ENCODE assay signal across 8 cellular contexts in genomic region chr1:179955318-179955638, GRCh38. TPM values are rescaled to one million over a fixed set of nuclear protein-coding genes. Genes with fewer than 3 reads are reported as not detected.
DNase-seq lines count a peak whose midpoint lies in the region; ATAC-seq and TF ChIP-seq lines count a peak whose summit lies in the region.

No MANE protein-coding gene starts in this region.

- H3K27ac ChIP-seq in CD4-positive, alpha-beta memory T cell (ENCODE audit: low read depth, low read length): peak overlapping the region; percentile 90
- peak overlapping the region; percentile 95 to 98 (median 96) for H3K27ac ChIP-seq in esophagus squamous epithelium
- peak overlapping the region; percentile 89 for H3K27ac ChIP-seq in osteoblast (ENCODE audit: low read depth, low read length)

- peak overlapping the region; percentile 86 to 99 (median 91) for H3K4me3 Mint-ChIP-seq in CD4-positive, alpha-beta memory T cell
- peak overlapping the region; percentile 89 for H3K4me3 Mint-ChIP-seq in HFFc6

- H3K27me3 ChIP-seq in CD4-positive, alpha-beta memory T cell (ENCODE audit: insufficient read depth, low read length): no peaks in the 10 kb centered on the region
- H3K27me3 ChIP-seq in esophagus squamous epithelium (no peaks in the 10 kb centered on the region), osteoblast (ENCODE audit: insufficient read depth, low read length) (no peaks in the 10 kb centered on the region)

- no peak for DNase-seq in CD4-positive, alpha-beta memory T cell
- DNase-seq in HFFc6 (peak; percentile 2), SK-N-DZ (ENCODE audit: low spot score) (peak; percentile 33), esophagus squamous epithelium (lab: John Stamatoyannopoulos, UW) (no peak), osteoblast (ENCODE audit: insufficient read length, low spot score, missing footprints) (peak; percentile 44), foreskin melanocyte (no peak), Ammon's horn (ENCODE audit: low spot score) (no peak)

- no peaks in the 10 kb centered on the region for H3K36me3 ChIP-seq in CD4-positive, alpha-beta memory T cell (ENCODE audit: insufficient read depth, low read length)
- H3K36me3 ChIP-seq in esophagus squamous epithelium: no peaks in the 10 kb centered on the region
- H3K36me3 ChIP-seq in osteoblast (ENCODE audit: insufficient read depth, low read length): no peaks in the 10 kb centered on the region

- no peaks in the 10 kb centered on the region for H3K27me3 Mint-ChIP-seq in CD4-positive, alpha-beta memory T cell
- H3K27me3 Mint-ChIP-seq in HFFc6 (ENCODE audit: insufficient read depth): no peaks in the 10 kb centered on the region; the same call in none of the 2 replicates

- no peak for ATAC-seq in HG02973 (IDR thresholded peaks at IDR 0.05; ENCODE audit: unreplicated experiment)

- peak overlapping the region; percentile 86 to 96 (median 94) for H3K27ac Mint-ChIP-seq in CD4-positive, alpha-beta memory T cell
- peak overlapping the region; percentile 81 for H3K27ac Mint-ChIP-seq in HFFc6

- 0% methylated on average over 3 to 4 of the region's 9 CpGs for WGBS in esophagus squamous epithelium, 2 donors

- H3K4me1 ChIP-seq in CD4-positive, alpha-beta memory T cell (ENCODE audit: insufficient read depth, low read length): peaks cover 50% of the 10 kb centered on the region
- H3K4me1 ChIP-seq in esophagus squamous epithelium: peaks cover 5 to 49% (median 18%) of the 10 kb centered on the region in 3 donors
- peaks cover 17% of the 10 kb centered on the region for H3K4me1 ChIP-seq in osteoblast (ENCODE audit: insufficient read depth, low read length)

- CTCF ChIA-PET in CD4-positive, alpha-beta memory T cell (lab: Charles Lee; ENCODE audit: partially characterized antibody): interaction anchor here (0.5 to 1.8 kb wide), 3 partner anchors 42 to 75 kb away, joined by 3 to 9 read pairs (median 5); partner anchors contain the start of gene TOR1AIP1

- H3K4me3 ChIP-seq in CD4-positive, alpha-beta memory T cell (ENCODE audit: low read length in 2 of 2): peak overlapping the region; percentile 49 to 76
- H3K4me3 ChIP-seq in esophagus squamous epithelium (peak overlapping the region; percentile 65 to 95 (median 90)), osteoblast (ENCODE audit: insufficient read depth, low read length) (peak overlapping the region; percentile 86)

- POLR2A ChIA-PET in CD4-positive, alpha-beta memory T cell (lab: Charles Lee; ENCODE audit: partially characterized antibody): interaction anchor here (0.9 to 3.6 kb wide), 7 partner anchors 11 to 199 kb away, joined by 4 to 108 read pairs (median 12); partner anchors contain the start of genes QSOX1 and TOR1AIP1

- TF ChIP-seq POLR2A in esophagus squamous epithelium (IDR thresholded peaks at IDR 0.05): no peak

- no peaks in the 10 kb centered on the region for H3K9me3 ChIP-seq in CD4-positive, alpha-beta memory T cell (ENCODE audit: control insufficient read depth in 1 of 2, low read length in 2 of 2)
- H3K9me3 ChIP-seq in esophagus squamous epithelium (no peaks in the 10 kb centered on the region), osteoblast (ENCODE audit: low read depth, low read length) (no peaks in the 10 kb centered on the region)

- no peaks in the 10 kb centered on the region for H3K9me3 Mint-ChIP-seq in CD4-positive, alpha-beta memory T cell
- no peaks in the 10 kb centered on the region for H3K9me3 Mint-ChIP-seq in HFFc6

- peaks cover 23% of the 10 kb centered on the region for H4K20me1 ChIP-seq in osteoblast (ENCODE audit: insufficient read depth, low read length)

- H3K4me2 ChIP-seq in osteoblast (ENCODE audit: insufficient read depth, low read length): peak overlapping the region; percentile 86

- TF ChIP-seq CTCF in HFFc6 (IDR thresholded peaks at IDR 0.05) (no peak; the same call in 1 of the 2 replicates), esophagus squamous epithelium (IDR thresholded peaks at IDR 0.05) (peak in 1 of 6 experiments; percentile 11), osteoblast (IDR thresholded peaks at IDR 0.05; ENCODE audit: extremely low read depth, low read depth, low read length) (no peak)

- peaks cover 39 to 75% (median 51%) of the 10 kb centered on the region in 4 donors for H3K4me1 Mint-ChIP-seq in CD4-positive, alpha-beta memory T cell
- H3K4me1 Mint-ChIP-seq in HFFc6 (ENCODE audit: low read depth): peaks cover 35% of the 10 kb centered on the region

- peaks cover 69% of the 10 kb centered on the region for H3K79me2 ChIP-seq in osteoblast (ENCODE audit: insufficient read depth, low read length)

- intact Hi-C loops in CD4-positive, alpha-beta memory T cell (cut with micrococcal nuclease): loop anchor here (2.0 to 10.0 kb wide), 4 partner anchors 140 to 1150 kb away; no protein-coding TSS in a partner anchor
- intact Hi-C loops in esophagus squamous epithelium (cut with DNase I): loop anchor here (10.0 kb wide), 1 partner anchor 60 kb away; no protein-coding TSS in a partner anchor

- H2AFZ ChIP-seq in osteoblast (ENCODE audit: low read length): peak overlapping the region; percentile 89

- peaks cover 0 to 7% of the 10 kb centered on the region in 2 donors for H3K36me3 Mint-ChIP-seq in CD4-positive, alpha-beta memory T cell
- no peaks in the 10 kb centered on the region for H3K36me3 Mint-ChIP-seq in HFFc6 (ENCODE audit: low read depth)

RNA-seq across cellular contexts. Expression of gene CEP350, which starts 0.7 kb away (rescaled TPM):
- total RNA-seq in CD4-positive, alpha-beta memory T cell: 10 to 100 TPM; 86.2 to 99.4 TPM
- 10 to 100 TPM in 1 of 2 donors, 1 to 10 TPM in 1; 9.3 to 65.9 TPM for polyA plus RNA-seq in CD4-positive, alpha-beta memory T cell
- 10 to 100 TPM; 22.1 to 26.7 (median 25.2) TPM for total RNA-seq in HFFc6 (2021; fragmentation: NEBNext Ultra II Directional; extraction: Animal tissue kit (Norgen Biotek cat#: 25700))
- polyA plus RNA-seq in SK-N-DZ (2014; cell fraction: cytosol; rRNA removed): 18.3 and 23.6 TPM in 2 replicates
- 16.1 and 16.9 TPM in 2 replicates for polyA plus RNA-seq in SK-N-DZ (2014; cell fraction: nucleus; rRNA removed)
- total RNA-seq in esophagus squamous epithelium: 10 to 100 TPM; 31.1 to 66.9 (median 45.2) TPM
- 62.5 and 82.2 TPM in 2 replicates for total RNA-seq in osteoblast

Comparison
In these comparisons a context has a peak if more than half of its experiments do, and no peak if none do; other contexts are left out.
1. DNase-seq: peak in HFFc6 (single experiment), SK-N-DZ (single experiment) and osteoblast (single experiment); none in CD4-positive, alpha-beta memory T cell (0 of 5), esophagus squamous epithelium (single experiment), foreskin melanocyte (single experiment) and Ammon's horn (single experiment).
2. Peak in every context shown above with its lines, with median percentiles within 50 percentile points of each other: H3K27ac ChIP-seq and H3K4me3 ChIP-seq.